In genomic region chr15:63668601-63669000, GRCh38 we compare ENCODE assay signal across 11 cellular contexts.
DNase-seq lines count a peak whose midpoint lies in the region; ATAC-seq and TF ChIP-seq lines count a peak whose summit lies in the region.
"Had no signal": no experiment of that assay in that cellular context is flagged by ENCODE, and none has a peak within 500 bp of the region (broad histone marks: within the 10 kb centered on the region; RNA-seq: fewer than 3 reads in every experiment).

No MANE protein-coding gene starts in this region.

- H2BK120ac ChIP-seq in neuronal stem cell (ENCODE audit: low read depth, low read length): no peak overlapping the region

- H3K9me3 ChIP-seq in BLaER1 treated with 17β-estradiol and CSF1 and Interleukin-3, amounts not matched to agents 10 nM and 100 nM (replicated peaks in 1 of 11): no peaks in the 10 kb centered on the region
- peaks cover 0 to 2% of the 10 kb centered on the region in 2 donors for H3K9me3 ChIP-seq in neuronal stem cell (replicated peaks in 1 of 2; ENCODE audit: control insufficient read depth in 2 of 2, insufficient read depth in 1 of 2, low read depth in 1 of 2, low read length in 2 of 2)

- H4K20me1 ChIP-seq in BLaER1 treated with 17β-estradiol and CSF1 and Interleukin-3, amounts not matched to agents 10 nM and 100 nM: no peaks in the 10 kb centered on the region

- no peak overlapping the region for H2BK5ac ChIP-seq in neuronal stem cell (ENCODE audit: low read length)

- TF ChIP-seq CTCF in GM10266 (IDR thresholded peaks at IDR 0.05; ENCODE audit: control insufficient read depth, insufficient read depth, low read depth, missing control alignments) (no peak), omental fat pad (IDR thresholded peaks at IDR 0.05) (no peak)

- peak; percentile 12 for DNase-seq in GM10266 (ENCODE audit: extremely low spot score)
- DNase-seq in T-helper 2 cell treated with Interferon-gamma antibody and Interleukin-4, amounts not matched to agents 5 μg/mL and 100 μg/mL, for 36 hours (ENCODE audit: low spot score): no peak
- DNase-seq in immature natural killer cell: peak; percentile 16 to 51 (median 39)
- no peak for DNase-seq in neuronal stem cell (ENCODE audit: low spot score)
- DNase-seq in omental fat pad (ENCODE audit: low spot score): no peak
- DNase-seq in HuH-7 (ENCODE audit: low spot score): no peak
- DNase-seq: activated CD4-positive, alpha-beta T cell treated with anti-CD3 and anti-CD28 coated beads, Interleukin-2, amount 50 U/mL, for 48 hours; NCI-H2081; stimulated activated CD4-positive, alpha-beta T cell treated with anti-CD3 and anti-CD28 coated beads, Interleukin-4, amount 100 ng/mL, for 4 hours had no signal

- H4K91ac ChIP-seq in neuronal stem cell (ENCODE audit: low read depth, low read length, poor library complexity): no peak overlapping the region

- H2BK12ac ChIP-seq in neuronal stem cell (ENCODE audit: low read length): no peak overlapping the region

- H4K8ac ChIP-seq in neuronal stem cell (ENCODE audit: low read depth, low read length): no peak overlapping the region

- no peak overlapping the region for H3K4ac ChIP-seq in neuronal stem cell (ENCODE audit: low read length)

- peak overlapping the region; percentile 68 for H3K4me3 Mint-ChIP-seq in T-helper 2 cell treated with Interferon-gamma antibody and Interleukin-4, amounts not matched to agents 5 μg/mL and 100 μg/mL, for 36 hours
- H3K4me3 Mint-ChIP-seq in immature natural killer cell: peak overlapping the region; percentile 67 to 82 (median 80)

- no peak for ATAC-seq in HG02623 (IDR thresholded peaks at IDR 0.05; ENCODE audit: unreplicated experiment)
- ATAC-seq in omental fat pad (ENCODE audit: low FRiP score): no peak

- H3K4me1 Mint-ChIP-seq in T-helper 2 cell treated with Interferon-gamma antibody and Interleukin-4, amounts not matched to agents 5 μg/mL and 100 μg/mL, for 36 hours (ENCODE audit: low read depth): peaks cover 58% of the 10 kb centered on the region
- peaks cover 32 to 51% of the 10 kb centered on the region in 2 donors for H3K4me1 Mint-ChIP-seq in immature natural killer cell

- no peak overlapping the region for H2BK15ac ChIP-seq in neuronal stem cell (ENCODE audit: low read length)

- no peak overlapping the region for H2AK5ac ChIP-seq in neuronal stem cell (ENCODE audit: low read depth, low read length)

- peaks cover 0 to 22% (median 11%) of the 10 kb centered on the region in 10 experiments; a peak in 14 of 20 replicates for H3K4me1 ChIP-seq in BLaER1 treated with 17β-estradiol and CSF1 and Interleukin-3, amounts not matched to agents 10 nM and 100 nM
- no peaks in the 10 kb centered on the region for H3K4me1 ChIP-seq in neuronal stem cell (ENCODE audit: control insufficient read depth in 2 of 2, insufficient read depth in 1 of 2, low read depth in 1 of 2, low read length in 2 of 2)

- H2AFZ ChIP-seq in neuronal stem cell (ENCODE audit: low read length): no peak overlapping the region

- no peaks in the 10 kb centered on the region for H3K27me3 ChIP-seq in BLaER1 treated with 17β-estradiol and CSF1 and Interleukin-3, amounts not matched to agents 10 nM and 100 nM
- H3K27me3 ChIP-seq in neuronal stem cell (ENCODE audit: control insufficient read depth in 3 of 3, insufficient read depth in 3 of 3, low read depth in 1 of 3, low read length in 3 of 3): no peaks in the 10 kb centered on the region

- H3K23ac ChIP-seq in neuronal stem cell (ENCODE audit: low read depth, low read length, poor library complexity): no peak overlapping the region

- peaks cover 64% of the 10 kb centered on the region for H3K36me3 Mint-ChIP-seq in T-helper 2 cell treated with Interferon-gamma antibody and Interleukin-4, amounts not matched to agents 5 μg/mL and 100 μg/mL, for 36 hours (ENCODE audit: low read depth)
- H3K36me3 Mint-ChIP-seq in immature natural killer cell: peaks cover 26 to 59% (median 30%) of the 10 kb centered on the region in 3 donors

- H3K9me3 Mint-ChIP-seq in T-helper 2 cell treated with Interferon-gamma antibody and Interleukin-4, amounts not matched to agents 5 μg/mL and 100 μg/mL, for 36 hours: no peaks in the 10 kb centered on the region
- no peaks in the 10 kb centered on the region for H3K9me3 Mint-ChIP-seq in immature natural killer cell

- peak overlapping the region in 7 of 11 experiments; percentile 12 to 82 (median 42); a peak in 14 of 22 replicates for H3K4me2 ChIP-seq in BLaER1 treated with 17β-estradiol and CSF1 and Interleukin-3, amounts not matched to agents 10 nM and 100 nM
- no peak overlapping the region for H3K4me2 ChIP-seq in neuronal stem cell (ENCODE audit: insufficient read depth, low read length, poor library complexity, severe bottlenecking)

- H3K18ac ChIP-seq in neuronal stem cell (ENCODE audit: low read length): no peak overlapping the region

- H3K14ac ChIP-seq in neuronal stem cell (ENCODE audit: low read length): no peak overlapping the region

- H3K4me3 ChIP-seq in BLaER1 treated with 17β-estradiol and CSF1 and Interleukin-3, amounts not matched to agents 10 nM and 100 nM: peak overlapping the region in 2 of 10 experiments; percentile 28 to 31; a peak in 2 of 20 replicates
- no peak overlapping the region for H3K4me3 ChIP-seq in neuronal stem cell (ENCODE audit: low read length in 2 of 2)

- H3K79me1 ChIP-seq in neuronal stem cell (ENCODE audit: low read depth, low read length): no peaks in the 10 kb centered on the region

- H3K27me3 Mint-ChIP-seq in T-helper 2 cell treated with Interferon-gamma antibody and Interleukin-4, amounts not matched to agents 5 μg/mL and 100 μg/mL, for 36 hours (ENCODE audit: low read depth): no peaks in the 10 kb centered on the region
- peaks cover 0 to 2% (median 2%) of the 10 kb centered on the region in 3 donors for H3K27me3 Mint-ChIP-seq in immature natural killer cell (ENCODE audit: low read depth in 3 of 3)

- no CpG with 5 or more reads among the region's 3 CpGs for WGBS in neuronal stem cell (ENCODE audit: extremely low coverage in 2 of 2, insufficient read length in 2 of 2, insufficient replicate concordance in 1 of 2), 2 donors

- peak overlapping the region; percentile 88 for H3K27ac Mint-ChIP-seq in T-helper 2 cell treated with Interferon-gamma antibody and Interleukin-4, amounts not matched to agents 5 μg/mL and 100 μg/mL, for 36 hours
- peak overlapping the region; percentile 92 to 95 (median 93) for H3K27ac Mint-ChIP-seq in immature natural killer cell

- peak overlapping the region in 8 of 11 experiments; percentile 0 to 54 (median 34); a peak in 10 of 22 replicates for H3K27ac ChIP-seq in BLaER1 treated with 17β-estradiol and CSF1 and Interleukin-3, amounts not matched to agents 10 nM and 100 nM
- no peak overlapping the region for H3K27ac ChIP-seq in neuronal stem cell (replicated peaks; ENCODE audit: low read length)

- peaks cover 77 to 100% (median 87%) of the 10 kb centered on the region in 11 experiments for H3K36me3 ChIP-seq in BLaER1 treated with 17β-estradiol and CSF1 and Interleukin-3, amounts not matched to agents 10 nM and 100 nM
- peaks cover 13 to 98% of the 10 kb centered on the region in 2 donors for H3K36me3 ChIP-seq in neuronal stem cell (replicated peaks in 1 of 2; ENCODE audit: control insufficient read depth in 2 of 2, insufficient read depth in 2 of 2, low read length in 2 of 2)

- peak overlapping the region in 2 of 11 experiments; percentile 30 to 55; a peak in 3 of 22 replicates for H3K9ac ChIP-seq in BLaER1 treated with 17β-estradiol and CSF1 and Interleukin-3, amounts not matched to agents 10 nM and 100 nM
- no peak overlapping the region for H3K9ac ChIP-seq in neuronal stem cell (ENCODE audit: low read depth, low read length, poor library complexity)

Comparison
In these comparisons a context has a peak if more than half of its experiments do, and no peak if none do; other contexts are left out.
1. DNase-seq: peak in GM10266 (single experiment) and immature natural killer cell (3 of 3); none in T-helper 2 cell treated with Interferon-gamma antibody and Interleukin-4, amounts not matched to agents 5 μg/mL and 100 μg/mL, for 36 hours (single experiment), neuronal stem cell (single experiment), omental fat pad (single experiment) and HuH-7 (single experiment).